ENCODE assay signal across 26 cellular contexts in genomic region chr3:23835807-23836206, GRCh38. TPM values are rescaled to one million over a fixed set of nuclear protein-coding genes. Genes with fewer than 3 reads are reported as not detected.
DNase-seq lines count a peak whose midpoint lies in the region; ATAC-seq and TF ChIP-seq lines count a peak whose summit lies in the region.
"Had no signal": no experiment of that assay in that cellular context is flagged by ENCODE, and none has a peak within 500 bp of the region (broad histone marks: within the 10 kb centered on the region; RNA-seq: fewer than 3 reads in every experiment).

No MANE protein-coding gene starts in this region.

- no peak overlapping the region for H3K14ac ChIP-seq in trophoblast cell (ENCODE audit: low read length)

- peaks cover 63 to 76% (median 67%) of the 10 kb centered on the region in 10 experiments for H3K4me1 ChIP-seq in BLaER1 treated with 17β-estradiol and CSF1 and Interleukin-3, amounts not matched to agents 10 nM and 100 nM
- peaks cover 47% of the 10 kb centered on the region for H3K4me1 ChIP-seq in Karpas-422 (ENCODE audit: low read length)
- H3K4me1 ChIP-seq in neutrophil (ENCODE audit: control insufficient read depth in 1 of 2, insufficient read depth in 1 of 2, low read depth in 1 of 2, low read length in 1 of 2): peaks cover 8 to 9% of the 10 kb centered on the region in 2 experiments
- H3K4me1 ChIP-seq in trophoblast cell (ENCODE audit: control insufficient read depth in 1 of 2, insufficient read depth in 2 of 2, low read length in 2 of 2): peaks cover 0 to 2% of the 10 kb centered on the region in 2 experiments
- H3K4me1 ChIP-seq: Caco-2 had no signal

- no peak overlapping the region for H3K4ac ChIP-seq in trophoblast cell (ENCODE audit: low read depth, low read length)

- H3K4me1 Mint-ChIP-seq in dendritic cell treated with granulocyte-macrophage colony-stimulating factor and Interleukin-4, amounts not matched to agents 40 ng/mL and 50 ng/mL, for 4 days (ENCODE audit: low read depth): peaks cover 43% of the 10 kb centered on the region

- no peaks in the 10 kb centered on the region for H3K9me2 ChIP-seq in Karpas-422 (replicated peaks; ENCODE audit: insufficient read depth, low read length)

- intact Hi-C loops in dendritic cell treated with granulocyte-macrophage colony-stimulating factor and Interleukin-4, amounts not matched to agents 40 ng/mL and 50 ng/mL, for 4 days (cut with micrococcal nuclease): no loop called here

- no peak overlapping the region for H4K91ac ChIP-seq in trophoblast cell (ENCODE audit: low read depth, low read length)

- H3K18ac ChIP-seq in trophoblast cell (ENCODE audit: low read length): no peak overlapping the region

- no peak overlapping the region for H4K12ac ChIP-seq in trophoblast cell (ENCODE audit: low read depth, low read length)

- H2BK12ac ChIP-seq in trophoblast cell (ENCODE audit: low read length): no peak overlapping the region

- peaks cover 8 to 100% (median 79%) of the 10 kb centered on the region in 11 experiments; a peak in 21 of 22 replicates for H4K20me1 ChIP-seq in BLaER1 treated with 17β-estradiol and CSF1 and Interleukin-3, amounts not matched to agents 10 nM and 100 nM
- H4K20me1 ChIP-seq in Karpas-422 (ENCODE audit: insufficient read depth, low read depth, low read length): peaks cover 9% of the 10 kb centered on the region; the same call in 1 of the 2 replicates

- no peak overlapping the region for H4K8ac ChIP-seq in trophoblast cell (ENCODE audit: low read depth, low read length)

- H2BK5ac ChIP-seq in trophoblast cell (ENCODE audit: low read depth, low read length, poor library complexity): no peak overlapping the region

- no CpG with 5 or more reads among the region's 2 CpGs for WGBS in trophoblast cell (ENCODE audit: extremely low coverage, insufficient coverage, insufficient read length)

- H3K4me3 Mint-ChIP-seq in dendritic cell treated with granulocyte-macrophage colony-stimulating factor and Interleukin-4, amounts not matched to agents 40 ng/mL and 50 ng/mL, for 4 days: no peak overlapping the region
- H3K4me3 Mint-ChIP-seq: CD8-positive, alpha-beta T cell had no signal

- peak overlapping the region; percentile 53 to 92 (median 88); a peak in 20 of 22 replicates for H3K4me2 ChIP-seq in BLaER1 treated with 17β-estradiol and CSF1 and Interleukin-3, amounts not matched to agents 10 nM and 100 nM
- peak overlapping the region; percentile 2 for H3K4me2 ChIP-seq in Karpas-422 (ENCODE audit: low read depth, low read length, poor library complexity, severe bottlenecking)
- H3K4me2 ChIP-seq in trophoblast cell (ENCODE audit: low read length): no peak overlapping the region
- H3K4me2 ChIP-seq: KMS-11 had no signal

- H3K36me3 Mint-ChIP-seq in dendritic cell treated with granulocyte-macrophage colony-stimulating factor and Interleukin-4, amounts not matched to agents 40 ng/mL and 50 ng/mL, for 4 days (ENCODE audit: low read depth): peaks cover 18% of the 10 kb centered on the region

- DNase-seq in Karpas-422 (no peak), trophoblast cell (no peak), epidermal melanocyte (ENCODE audit: insufficient read length, low spot score) (no peak)
- DNase-seq: 8988T; ACHN; Caco-2; CD8-positive, alpha-beta T cell; DMS79; EL; NCI-H1092; NCI-H1436; NCI-H187 treated with DMSO at 0.1 percent for 48 hours; NCI-H2107; NCI-H446; NCI-H526; NK-92 treated with Interleukin-12 subunit alpha and Interleukin-12 subunit beta, amount 100 ng/mL, for 24 hours; SHP77 had no signal

- no peaks in the 10 kb centered on the region for H3K79me1 ChIP-seq in trophoblast cell (ENCODE audit: low read length)

- no peaks in the 10 kb centered on the region for H3K9me3 ChIP-seq in BLaER1 treated with 17β-estradiol and CSF1 and Interleukin-3, amounts not matched to agents 10 nM and 100 nM (replicated peaks in 1 of 11)
- H3K9me3 ChIP-seq in Karpas-422 (ENCODE audit: low read length): no peaks in the 10 kb centered on the region
- no peaks in the 10 kb centered on the region for H3K9me3 ChIP-seq in neutrophil
- no peaks in the 10 kb centered on the region for H3K9me3 ChIP-seq in trophoblast cell (ENCODE audit: insufficient read depth, low read depth, low read length)
- H3K9me3 ChIP-seq: Caco-2 had no signal

- H2AK5ac ChIP-seq in trophoblast cell (ENCODE audit: low read length): no peak overlapping the region

- H3K27ac ChIP-seq in BLaER1 treated with 17β-estradiol and CSF1 and Interleukin-3, amounts not matched to agents 10 nM and 100 nM: peak overlapping the region in 8 of 11 experiments; percentile 33 to 78 (median 70); a peak in 12 of 22 replicates
- H3K27ac ChIP-seq in Karpas-422 (ENCODE audit: low read length) (peak overlapping the region; percentile 35), neutrophil (peak overlapping the region; percentile 58), trophoblast cell (ENCODE audit: low read depth, low read length) (no peak overlapping the region)
- H3K27ac ChIP-seq: HL-60, KMS-11, RWPE1 had no signal

- H3K9me3 Mint-ChIP-seq in dendritic cell treated with granulocyte-macrophage colony-stimulating factor and Interleukin-4, amounts not matched to agents 40 ng/mL and 50 ng/mL, for 4 days: no peaks in the 10 kb centered on the region
- H3K9me3 Mint-ChIP-seq: CD8-positive, alpha-beta T cell; IgD-negative memory B cell had no signal

- no peak overlapping the region for H3K23ac ChIP-seq in trophoblast cell (ENCODE audit: low read length)

- no peak overlapping the region for H2BK120ac ChIP-seq in trophoblast cell (ENCODE audit: insufficient read depth, low read length, poor library complexity)

- H2AFZ ChIP-seq in Karpas-422 (ENCODE audit: low read length): no peak overlapping the region
- no peak overlapping the region for H2AFZ ChIP-seq in trophoblast cell (ENCODE audit: insufficient read depth, low read length, poor library complexity)

- H3K27ac Mint-ChIP-seq in dendritic cell treated with granulocyte-macrophage colony-stimulating factor and Interleukin-4, amounts not matched to agents 40 ng/mL and 50 ng/mL, for 4 days: peak overlapping the region; percentile 65
- H3K27ac Mint-ChIP-seq: IgD-negative memory B cell had no signal

- no peak for ATAC-seq in esophagus mucosa
- ATAC-seq: CD8-positive, alpha-beta T cell; HCT116 had no signal

- peak overlapping the region in 4 of 11 experiments; percentile 39 to 69 (median 49); a peak in 3 of 22 replicates for H3K9ac ChIP-seq in BLaER1 treated with 17β-estradiol and CSF1 and Interleukin-3, amounts not matched to agents 10 nM and 100 nM
- H3K9ac ChIP-seq in Karpas-422 (ENCODE audit: low read length) (no peak overlapping the region), trophoblast cell (ENCODE audit: low read length) (no peak overlapping the region)
- H3K9ac ChIP-seq: KMS-11 had no signal

- H3K4me3 ChIP-seq in BLaER1 treated with 17β-estradiol and CSF1 and Interleukin-3, amounts not matched to agents 10 nM and 100 nM: no peak overlapping the region
- H3K4me3 ChIP-seq in Karpas-422 (ENCODE audit: low read length) (no peak overlapping the region), neutrophil (ENCODE audit: low read depth in 1 of 2, low read length in 1 of 2) (no peak overlapping the region), trophoblast cell (ENCODE audit: low read depth, low read length) (no peak overlapping the region)

- H3K27me3 Mint-ChIP-seq in dendritic cell treated with granulocyte-macrophage colony-stimulating factor and Interleukin-4, amounts not matched to agents 40 ng/mL and 50 ng/mL, for 4 days: no peaks in the 10 kb centered on the region
- H3K27me3 Mint-ChIP-seq: IgD-negative memory B cell had no signal

- no peaks in the 10 kb centered on the region for H3K27me3 ChIP-seq in BLaER1 treated with 17β-estradiol and CSF1 and Interleukin-3, amounts not matched to agents 10 nM and 100 nM
- H3K27me3 ChIP-seq in Karpas-422 (ENCODE audit: low read length): no peaks in the 10 kb centered on the region
- no peaks in the 10 kb centered on the region for H3K27me3 ChIP-seq in neutrophil
- H3K27me3 ChIP-seq in trophoblast cell (ENCODE audit: insufficient read depth, low read length): no peaks in the 10 kb centered on the region

- peaks cover 0 to 36% (median 19%) of the 10 kb centered on the region in 11 experiments; a peak in 15 of 22 replicates for H3K36me3 ChIP-seq in BLaER1 treated with 17β-estradiol and CSF1 and Interleukin-3, amounts not matched to agents 10 nM and 100 nM
- H3K36me3 ChIP-seq in Karpas-422 (ENCODE audit: insufficient read depth, low read length) (peaks cover 19% of the 10 kb centered on the region; the same call in 1 of the 2 replicates), neutrophil (no peaks in the 10 kb centered on the region), trophoblast cell (ENCODE audit: control insufficient read depth in 1 of 2, insufficient read depth in 2 of 2, low read length in 2 of 2) (no peaks in the 10 kb centered on the region)

- peaks cover 99% of the 10 kb centered on the region for H3K79me2 ChIP-seq in Karpas-422 (ENCODE audit: low read length)
- peaks cover 1% of the 10 kb centered on the region for H3K79me2 ChIP-seq in trophoblast cell (ENCODE audit: control insufficient read depth, insufficient read depth, low read length, poor library complexity)

- no peak for TF ChIP-seq CTCF in neutrophil (IDR thresholded peaks at IDR 0.05)

RNA-seq across cellular contexts. Expression of gene UBE2E1, which starts 30.1 kb away (rescaled TPM):
- total RNA-seq in Karpas-422 (2014; rRNA removed; shearing (Covaris generic); ENCODE audit: low replicate concordance): 104 and 200 TPM in 2 replicates
- polyA plus RNA-seq in trophoblast cell (2013): 130 and 138 TPM in 2 replicates
- total RNA-seq in esophagus mucosa: 96.6 TPM
